2 cellular contexts compared by ENCODE assay signal in genomic region chr7:138091073-138091472, GRCh38.
TF ChIP-seq lines count a peak whose summit lies in the region.

No MANE protein-coding gene starts in this region.

TF ChIP-seq in GM23338, 12 proteins besides CTCF, POLR2A, EP300 and RAD21:
- TF ChIP-seq REST (IDR thresholded peaks at IDR 0.05; ENCODE audit: unreplicated experiment) (no peak), ZNF114 (CRISPR knock-in tag; IDR thresholded peaks at IDR 0.05) (no peak)

TF ChIP-seq in K562, 482 proteins besides CTCF, POLR2A, EP300 and RAD21:
- TF ChIP-seq ZNF277 (CRISPR knock-in tag; IDR thresholded peaks at IDR 0.05; ENCODE audit: borderline replicate concordance), result no peak
- peak; percentile 45; the same call in 1 of the 2 replicates for TF ChIP-seq FOSL1 (tag; conservative IDR thresholded peaks at IDR 0.05)
